In genomic region chr1:247487057-247487456, GRCh38 we compare ENCODE assay signal across 8 cellular contexts. TPM values are rescaled to one million over a fixed set of nuclear protein-coding genes. Genes with fewer than 3 reads are reported as not detected.
DNase-seq lines count a peak whose midpoint lies in the region; ATAC-seq and TF ChIP-seq lines count a peak whose summit lies in the region.

No MANE protein-coding gene starts in this region.

- peaks cover 7% of the 10 kb centered on the region for H3K4me1 Mint-ChIP-seq in GM23338
- no peaks in the 10 kb centered on the region for H3K4me1 Mint-ChIP-seq in activated CD4-positive, alpha-beta T cell treated with anti-CD3 and anti-CD28 coated beads, Interleukin-2, amount 10 ng/mL, durations not matched to agents 7 days and 5 days
- peaks cover 17% of the 10 kb centered on the region for H3K4me1 Mint-ChIP-seq in osteocyte (ENCODE audit: unreplicated experiment)

- H3K79me2 ChIP-seq in GM23338 (replicated peaks; ENCODE audit: insufficient read depth), result no peaks in the 10 kb centered on the region

- no peak overlapping the region for H2AFZ ChIP-seq in GM23338

- TF ChIP-seq POLR2A in heart left ventricle (IDR thresholded peaks at IDR 0.05), result no peak

- no peaks in the 10 kb centered on the region for H4K20me1 ChIP-seq in GM23338 (replicated peaks; ENCODE audit: insufficient read depth)

- no peaks in the 10 kb centered on the region for H3F3A ChIP-seq in GM23338 (replicated peaks; ENCODE audit: low read depth)

- no peaks in the 10 kb centered on the region for H3K4me1 ChIP-seq in heart left ventricle
- H3K4me1 ChIP-seq in GM23338 (ENCODE audit: insufficient read depth), result no peaks in the 10 kb centered on the region

- no peak overlapping the region for H3K4me2 ChIP-seq in GM23338

- no peak overlapping the region for H3K27ac Mint-ChIP-seq in GM23338
- H3K27ac Mint-ChIP-seq in activated CD4-positive, alpha-beta T cell treated with anti-CD3 and anti-CD28 coated beads, Interleukin-2, amount 10 ng/mL, durations not matched to agents 7 days and 5 days, result no peak overlapping the region
- no peak overlapping the region for H3K27ac Mint-ChIP-seq in osteocyte (ENCODE audit: unreplicated experiment)

- H3K36me3 ChIP-seq in heart left ventricle, result no peaks in the 10 kb centered on the region
- H3K36me3 ChIP-seq in GM23338 (ENCODE audit: insufficient read depth), result no peaks in the 10 kb centered on the region

- no peak for DNase-seq in heart left ventricle
- no peak for DNase-seq in cardiac septum (ENCODE audit: low spot score)
- peak; percentile 72 for DNase-seq in GM23338 (ENCODE audit: low spot score)
- peak; percentile 52 for DNase-seq in MV-4-11 (lab: John Stamatoyannopoulos, UW)
- DNase-seq in activated CD4-positive, alpha-beta T cell treated with anti-CD3 and anti-CD28 coated beads, Interleukin-2, amount 10 ng/mL, durations not matched to agents 7 days and 5 days, result peak; percentile 46
- DNase-seq in fibroblast of the aortic adventitia (ENCODE audit: low read depth), result peak; percentile 50
- no peak for DNase-seq in osteocyte (ENCODE audit: extremely low spot score, unreplicated experiment)
- no peak for DNase-seq in NCI-H2196 (lab: John Stamatoyannopoulos, UW; ENCODE audit: unreplicated experiment)

- H3K4me3 ChIP-seq in heart left ventricle, result no peak overlapping the region
- no peak overlapping the region for H3K4me3 ChIP-seq in GM23338
- no peak overlapping the region for H3K4me3 ChIP-seq in fibroblast of the aortic adventitia (ENCODE audit: low read depth, low read length)

- peak in 11 of 12 donors; percentile 23 to 60 (median 45) for TF ChIP-seq CTCF in heart left ventricle (IDR thresholded peaks at IDR 0.05)
- peak; percentile 89 to 91 for TF ChIP-seq CTCF in GM23338 (conservative IDR thresholded peaks at IDR 0.05; ENCODE audit: low read depth in 2 of 2)
- peak; percentile 38 for TF ChIP-seq CTCF in fibroblast of the aortic adventitia (IDR thresholded peaks at IDR 0.05; ENCODE audit: insufficient read depth, low read length)
- peak; percentile 78 for TF ChIP-seq CTCF in osteocyte (IDR thresholded peaks at IDR 0.05)

- H3K4me3 Mint-ChIP-seq in GM23338 (no peak overlapping the region), osteocyte (ENCODE audit: unreplicated experiment) (no peak overlapping the region)
- H3K4me3 Mint-ChIP-seq in activated CD4-positive, alpha-beta T cell treated with anti-CD3 and anti-CD28 coated beads, Interleukin-2, amount 10 ng/mL, durations not matched to agents 7 days and 5 days, result no peak overlapping the region

- H3K9me2 ChIP-seq in GM23338 (ENCODE audit: insufficient read depth), result no peaks in the 10 kb centered on the region; the same call in 1 of the 2 replicates

- CTCF ChIA-PET in activated CD4-positive, alpha-beta T cell treated with anti-CD3 and anti-CD28 coated beads, Interleukin-2, amount 10 ng/mL, durations not matched to agents 7 days and 5 days (lab: Charles Lee), result no interaction called here

- no peaks in the 10 kb centered on the region for H3K9me3 Mint-ChIP-seq in GM23338
- H3K9me3 Mint-ChIP-seq in activated CD4-positive, alpha-beta T cell treated with anti-CD3 and anti-CD28 coated beads, Interleukin-2, amount 10 ng/mL, durations not matched to agents 7 days and 5 days, result no peaks in the 10 kb centered on the region
- H3K9me3 Mint-ChIP-seq in osteocyte (ENCODE audit: unreplicated experiment), result no peaks in the 10 kb centered on the region

- no peaks in the 10 kb centered on the region for H3K9me3 ChIP-seq in heart left ventricle

- H3K27me3 Mint-ChIP-seq in GM23338 (ENCODE audit: insufficient read depth, low read depth, poor library complexity), result no peaks in the 10 kb centered on the region
- H3K27me3 Mint-ChIP-seq in activated CD4-positive, alpha-beta T cell treated with anti-CD3 and anti-CD28 coated beads, Interleukin-2, amount 10 ng/mL, durations not matched to agents 7 days and 5 days, result peaks cover 2% of the 10 kb centered on the region
- H3K27me3 Mint-ChIP-seq in osteocyte (ENCODE audit: unreplicated experiment), result peaks cover 40% of the 10 kb centered on the region

- intact Hi-C loops in heart left ventricle (cut with DNase I) (loop anchor here in 9 of 10 donors (1.0 to 10.0 kb wide), 6 partner anchors 95 to 442 kb away; no protein-coding TSS in a partner anchor), cardiac septum (cut with DNase I) (no loop called here)

- H3K36me3 Mint-ChIP-seq in GM23338 (ENCODE audit: low read depth) (no peaks in the 10 kb centered on the region), osteocyte (ENCODE audit: unreplicated experiment) (no peaks in the 10 kb centered on the region)
- no peaks in the 10 kb centered on the region for H3K36me3 Mint-ChIP-seq in activated CD4-positive, alpha-beta T cell treated with anti-CD3 and anti-CD28 coated beads, Interleukin-2, amount 10 ng/mL, durations not matched to agents 7 days and 5 days (ENCODE audit: low read depth)

- H3K27ac ChIP-seq in heart left ventricle (no peak overlapping the region), GM23338 (ENCODE audit: low read depth) (no peak overlapping the region)

- ATAC-seq in heart left ventricle, result peak in 3 of 4 donors; percentile 58 to 70 (median 69)
- peak; percentile 98 for ATAC-seq in GM23338

- peaks cover 0 to 23% (median 0%) of the 10 kb centered on the region in 9 donors for H3K27me3 ChIP-seq in heart left ventricle
- H3K27me3 ChIP-seq in GM23338 (ENCODE audit: insufficient read depth), result no peaks in the 10 kb centered on the region

- POLR2A ChIA-PET in activated CD4-positive, alpha-beta T cell treated with anti-CD3 and anti-CD28 coated beads, Interleukin-2, amount 10 ng/mL, durations not matched to agents 7 days and 5 days (lab: Charles Lee), result no interaction called here

TF ChIP-seq in GM23338, 12 proteins besides CTCF, POLR2A, EP300 and RAD21 (continues in another document):
- TF ChIP-seq ZNF331 (CRISPR knock-in tag; IDR thresholded peaks at IDR 0.05; ENCODE audit: low read depth) (no peak), JUNB (IDR thresholded peaks at IDR 0.05; ENCODE audit: unreplicated experiment) (no peak), EZH2phosphoT487 (IDR thresholded peaks at IDR 0.05; ENCODE audit: unreplicated experiment) (no peak), POLR2AphosphoS5 (IDR thresholded peaks at IDR 0.05; ENCODE audit: low read depth) (no peak), NANOG (IDR thresholded peaks at IDR 0.05; ENCODE audit: borderline replicate concordance) (no peak)

RNA-seq across cellular contexts. Expression of gene OR2B11, which starts 29.2 kb away (rescaled TPM):
- total RNA-seq in heart left ventricle (not detected), cardiac septum (not detected), fibroblast of the aortic adventitia (ENCODE audit: low replicate concordance) (not detected in 2 replicates), osteocyte (not detected in 2 replicates)
- polyA plus RNA-seq in heart left ventricle (not detected), GM23338 (2016; fragmentation: Nextera tagmentation; extraction: Ambion mirVana) (not detected in 2 replicates)
- total RNA-seq in GM23338 (2014; rRNA removed; shearing (Covaris generic)), result not detected in 2 replicates
- not detected for total RNA-seq in activated CD4-positive, alpha-beta T cell treated with anti-CD3 and anti-CD28 coated beads, Interleukin-2, amount 10 ng/mL, durations not matched to agents 7 days and 5 days

RNA-seq across cellular contexts. Expression of gene OR2C3, which starts 49.2 kb away (rescaled TPM):
- total RNA-seq in heart left ventricle, result under 1 TPM in 1 of 9 donors, not detected in 8; 0.04 TPM
- polyA plus RNA-seq in heart left ventricle, result not detected
- not detected for total RNA-seq in cardiac septum
- total RNA-seq in GM23338 (2014; rRNA removed; shearing (Covaris generic)), result not detected in 2 replicates
- not detected in 2 replicates for polyA plus RNA-seq in GM23338 (2016; fragmentation: Nextera tagmentation; extraction: Ambion mirVana)
- total RNA-seq in activated CD4-positive, alpha-beta T cell treated with anti-CD3 and anti-CD28 coated beads, Interleukin-2, amount 10 ng/mL, durations not matched to agents 7 days and 5 days, result not detected
- not detected in 2 replicates for total RNA-seq in fibroblast of the aortic adventitia (ENCODE audit: low replicate concordance)
- total RNA-seq in osteocyte, result not detected in 2 replicates

Comparison
In these comparisons a context has a peak if more than half of its experiments do, and no peak if none do; other contexts are left out.
1. DNase-seq: peak in GM23338 (single experiment), MV-4-11 (single experiment), activated CD4-positive, alpha-beta T cell treated with anti-CD3 and anti-CD28 coated beads, Interleukin-2, amount 10 ng/mL, durations not matched to agents 7 days and 5 days (single experiment) and fibroblast of the aortic adventitia (single experiment); none in heart left ventricle (0 of 5), cardiac septum (single experiment), osteocyte (single experiment) and NCI-H2196 (single experiment).
2. CTCF ChIP-seq: peak in every context shown above with its lines; median percentile 90 in GM23338; 78 in osteocyte; 45 in heart left ventricle; 38 in fibroblast of the aortic adventitia.